In the genomic region with DNA sequence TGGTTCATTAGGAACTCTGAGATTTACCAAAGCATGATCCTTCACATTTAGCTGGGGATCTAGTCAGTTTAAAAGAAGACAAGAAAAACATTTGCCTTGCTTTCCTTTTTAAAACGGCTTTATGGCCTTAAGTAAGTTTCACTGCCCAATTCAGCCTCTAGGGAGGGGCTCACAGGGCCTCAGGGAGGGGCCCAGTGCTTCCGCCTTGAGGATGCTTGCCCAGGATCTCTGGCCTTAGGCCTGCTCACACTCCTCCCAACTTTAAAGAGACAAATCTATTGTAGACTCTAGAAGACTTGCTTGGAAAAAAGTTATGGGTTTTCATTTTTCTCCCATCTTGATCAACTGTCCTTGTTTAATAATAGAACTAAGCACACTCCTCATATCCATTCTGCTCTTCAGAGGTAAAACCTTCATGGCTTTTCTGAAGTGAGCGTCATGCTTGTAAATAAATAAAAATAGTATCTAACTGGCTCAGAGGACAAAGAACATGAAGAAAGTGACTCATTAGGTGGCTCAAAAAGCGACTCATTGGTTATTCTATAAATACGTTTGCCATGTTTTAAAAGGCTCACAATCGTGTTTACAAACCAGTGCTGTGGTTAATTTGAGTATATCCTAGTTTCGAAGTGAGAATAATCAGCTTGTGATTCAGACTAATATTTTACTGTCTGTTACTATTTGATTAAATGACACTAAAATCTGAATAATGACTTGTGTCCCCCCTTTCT, we compare ENCODE assay signal across 1 cellular context.
TF ChIP-seq lines count a peak whose summit lies in the region.

No MANE protein-coding gene starts in this region.

TF ChIP-seq in SK-N-SH treated with all-trans-retinoic acid at 6 μM for 48 hours, 23 proteins besides CTCF, POLR2A, EP300 and RAD21:
- TF ChIP-seq PPARA (CRISPR knock-in tag; IDR thresholded peaks at IDR 0.05; ENCODE audit: borderline replicate concordance) (no peak), CREB5 (CRISPR knock-in tag; IDR thresholded peaks at IDR 0.05; ENCODE audit: low read depth) (no peak), ARNTL (CRISPR knock-in tag; IDR thresholded peaks at IDR 0.05; ENCODE audit: borderline replicate concordance, low read depth) (no peak), SNAI2 (CRISPR knock-in tag; IDR thresholded peaks at IDR 0.05) (no peak), ZNF565 (CRISPR knock-in tag; conservative IDR thresholded peaks at IDR 0.05; ENCODE audit: low read depth) (no peak), TSHZ2 (CRISPR knock-in tag; IDR thresholded peaks at IDR 0.05) (no peak), ZNF8 (CRISPR knock-in tag; IDR thresholded peaks at IDR 0.05) (no peak), CSRNP3 (CRISPR knock-in tag; IDR thresholded peaks at IDR 0.05) (no peak), BACH2 (CRISPR knock-in tag; IDR thresholded peaks at IDR 0.05; ENCODE audit: borderline replicate concordance) (no peak)
